Comparison of ENCODE assay signal across 8 cellular contexts in genomic region chr13:36418022-36418805, GRCh38. TPM values are rescaled to one million over a fixed set of nuclear protein-coding genes. Genes with fewer than 3 reads are reported as not detected.
DNase-seq lines count a peak whose midpoint lies in the region; ATAC-seq and TF ChIP-seq lines count a peak whose summit lies in the region.

No MANE protein-coding gene starts in this region.

- peaks cover 24 to 39% of the 10 kb centered on the region in 2 donors for H3K27me3 Mint-ChIP-seq in CD4-positive, alpha-beta memory T cell

- H3K27ac Mint-ChIP-seq in CD4-positive, alpha-beta memory T cell, result no peak overlapping the region

- in situ Hi-C loops in SK-MEL-5 (cut with HindIII; ENCODE audit: low pct_unique_long_range_greater_than_20kb, low sequenced_read_pairs), result no loop called here

- no peaks in the 10 kb centered on the region for H3K36me3 ChIP-seq in CD4-positive, alpha-beta memory T cell (ENCODE audit: insufficient read depth, low read length)

- H3K36me3 Mint-ChIP-seq in CD4-positive, alpha-beta memory T cell, result no peaks in the 10 kb centered on the region

- intact Hi-C loops in CD4-positive, alpha-beta memory T cell (cut with micrococcal nuclease), result no loop called here

- peaks cover 0 to 9% (median 3%) of the 10 kb centered on the region in 4 donors for H3K4me1 Mint-ChIP-seq in CD4-positive, alpha-beta memory T cell

- peak overlapping the region in 1 of 2 donors; percentile 6 for H3K4me3 ChIP-seq in foreskin fibroblast (ENCODE audit: low read depth in 1 of 2, low read length in 2 of 2)
- H3K4me3 ChIP-seq in CD4-positive, alpha-beta memory T cell (ENCODE audit: low read length in 2 of 2), result no peak overlapping the region

- peak in 2 of 3 experiments; percentile 1 to 10 for DNase-seq in NCI-H1417 (lab: John Stamatoyannopoulos, UW)
- no peak for DNase-seq in NCI-H1417 treated with DMSO at 0.1 percent for 48 hours (lab: John Stamatoyannopoulos, UW)
- peak; percentile 42 for DNase-seq in SK-MEL-5 (ENCODE audit: low read depth, low spot score)
- DNase-seq in foreskin fibroblast, result peak; percentile 56 to 77
- DNase-seq in CD4-positive, alpha-beta memory T cell, result no peak
- DNase-seq in cerebellar cortex (ENCODE audit: low spot score), result no peak
- no peak for DNase-seq in occipital lobe (lab: John Stamatoyannopoulos, UW)

- no peak for TF ChIP-seq CTCF in foreskin fibroblast (IDR thresholded peaks at IDR 0.05; ENCODE audit: low read depth, low read length)

- CTCF ChIA-PET in CD4-positive, alpha-beta memory T cell (lab: Charles Lee; ENCODE audit: partially characterized antibody), result interaction anchor here (1.5 to 2.5 kb wide), 4 partner anchors 8 to 564 kb away, joined by 3 to 9 read pairs (median 6); no protein-coding TSS in a partner anchor

- H3K9me3 Mint-ChIP-seq in CD4-positive, alpha-beta memory T cell, result peaks cover 0 to 3% (median 0%) of the 10 kb centered on the region in 8 donors

- H3K4me1 ChIP-seq in CD4-positive, alpha-beta memory T cell (ENCODE audit: insufficient read depth, low read length), result no peaks in the 10 kb centered on the region

- H3K27ac ChIP-seq in CD4-positive, alpha-beta memory T cell (ENCODE audit: low read depth, low read length), result no peak overlapping the region

- no peak overlapping the region for H3K4me3 Mint-ChIP-seq in CD4-positive, alpha-beta memory T cell

- no peaks in the 10 kb centered on the region for H3K9me3 ChIP-seq in CD4-positive, alpha-beta memory T cell (ENCODE audit: control insufficient read depth in 1 of 2, low read length in 2 of 2)

- ATAC-seq in HG03097 (IDR thresholded peaks at IDR 0.05; ENCODE audit: low FRiP score, unreplicated experiment), result peak; percentile 93

- POLR2A ChIA-PET in CD4-positive, alpha-beta memory T cell (lab: Charles Lee; ENCODE audit: partially characterized antibody), result no interaction called here

- no peaks in the 10 kb centered on the region for H3K27me3 ChIP-seq in CD4-positive, alpha-beta memory T cell (ENCODE audit: insufficient read depth, low read length)

RNA-seq across cellular contexts. Expression of gene CCNA1, which starts 14.1 kb away (rescaled TPM):
- total RNA-seq in SK-MEL-5 (2014; rRNA removed; shearing (Covaris generic)), result 0.13 TPM in 1 of 2 replicates, not detected in the other
- 0.14 TPM in 1 of 2 replicates, not detected in the other for polyA plus RNA-seq in SK-MEL-5 (2015; cell fraction: cytosol; rRNA removed)
- 0.70 TPM in 1 of 2 replicates, not detected in the other for polyA plus RNA-seq in SK-MEL-5 (2015; cell fraction: nucleus; rRNA removed)
- total RNA-seq in CD4-positive, alpha-beta memory T cell, result not detected
- polyA plus RNA-seq in CD4-positive, alpha-beta memory T cell, result not detected
- total RNA-seq in occipital lobe, result 6.6 TPM

Comparison
In these comparisons a context has a peak if more than half of its experiments do, and no peak if none do; other contexts are left out.
1. DNase-seq: peak in NCI-H1417 (2 of 3), SK-MEL-5 (single experiment) and foreskin fibroblast (2 of 2); none in NCI-H1417 treated with DMSO at 0.1 percent for 48 hours (single experiment), CD4-positive, alpha-beta memory T cell (0 of 5), cerebellar cortex (single experiment) and occipital lobe (single experiment).